ENCODE assay signal across 17 cellular contexts in genomic region chr6:125375013-125375412, GRCh38.
A peak's percentile ranks its signal among the peaks of the same experiment; 100 is the strongest.
DNase-seq lines count a peak whose midpoint lies in the region; ATAC-seq and TF ChIP-seq lines count a peak whose summit lies in the region.
"Had no signal": no experiment of that assay in that cellular context is flagged by ENCODE, and none has a peak within 500 bp of the region (broad histone marks: within the 10 kb centered on the region; RNA-seq: fewer than 3 reads in every experiment).

No MANE protein-coding gene starts in this region.

- 90 to 95% methylated on average over 2 of the region's 2 CpGs for WGBS in gastroesophageal sphincter (ENCODE audit: low coverage in 1 of 2), 2 donors

- no peaks in the 10 kb centered on the region for H3K9me3 Mint-ChIP-seq in endothelial cell (ENCODE audit: unreplicated experiment)
- H3K9me3 Mint-ChIP-seq in osteocyte (ENCODE audit: unreplicated experiment), result no peaks in the 10 kb centered on the region
- H3K9me3 Mint-ChIP-seq in naive thymus-derived CD8-positive, alpha-beta T cell, result no peaks in the 10 kb centered on the region
- H3K9me3 Mint-ChIP-seq: CD4-positive, CD25-positive, alpha-beta regulatory T cell; CD8-positive, alpha-beta T cell; GM23338; H9; HFFc6 had no signal

- no peaks in the 10 kb centered on the region for H3K36me3 ChIP-seq in BLaER1 treated with 17β-estradiol and CSF1 and Interleukin-3, amounts not matched to agents 10 nM and 100 nM
- H3K36me3 ChIP-seq in HEK293 (ENCODE audit: control insufficient read depth in 2 of 2, insufficient read depth in 1 of 2, low read length in 2 of 2) (no peaks in the 10 kb centered on the region), gastroesophageal sphincter (no peaks in the 10 kb centered on the region)

- POLR2A ChIA-PET in HEK293 (lab: Yijun Ruan, JAX), result no interaction called here
- POLR2A ChIA-PET in naive thymus-derived CD8-positive, alpha-beta T cell (lab: Charles Lee), result no interaction called here

- no peaks in the 10 kb centered on the region for H3K27me3 ChIP-seq in BLaER1 treated with 17β-estradiol and CSF1 and Interleukin-3, amounts not matched to agents 10 nM and 100 nM
- no peaks in the 10 kb centered on the region for H3K27me3 ChIP-seq in gastroesophageal sphincter

- ATAC-seq in gastroesophageal sphincter, result no peak
- no peak for ATAC-seq in GM21723 (IDR thresholded peaks at IDR 0.05; ENCODE audit: unreplicated experiment)
- ATAC-seq in naive thymus-derived CD8-positive, alpha-beta T cell, result no peak
- ATAC-seq: CD8-positive, alpha-beta T cell; GM23338; HCT116 had no signal

- H3K27ac Mint-ChIP-seq in endothelial cell (ENCODE audit: unreplicated experiment) (peak overlapping the region; percentile 25), osteocyte (ENCODE audit: unreplicated experiment) (peak overlapping the region; percentile 75)
- H3K27ac Mint-ChIP-seq in naive thymus-derived CD8-positive, alpha-beta T cell, result no peak overlapping the region
- H3K27ac Mint-ChIP-seq: CD4-positive, CD25-positive, alpha-beta regulatory T cell; CD8-positive, alpha-beta T cell; GM23338; H9; HFFc6 had no signal

- peaks cover 0 to 12% (median 0%) of the 10 kb centered on the region in 11 experiments; a peak in 1 of 22 replicates for H3K9me3 ChIP-seq in BLaER1 treated with 17β-estradiol and CSF1 and Interleukin-3, amounts not matched to agents 10 nM and 100 nM (replicated peaks in 1 of 11)
- no peaks in the 10 kb centered on the region for H3K9me3 ChIP-seq in HEK293 (ENCODE audit: control insufficient read depth, insufficient read depth, low read depth, low read length)
- H3K9me3 ChIP-seq in gastroesophageal sphincter, result no peaks in the 10 kb centered on the region
- H3K9me3 ChIP-seq: Caco-2 had no signal

- no peaks in the 10 kb centered on the region for H4K20me1 ChIP-seq in BLaER1 treated with 17β-estradiol and CSF1 and Interleukin-3, amounts not matched to agents 10 nM and 100 nM

- H3K9ac ChIP-seq in BLaER1 treated with 17β-estradiol and CSF1 and Interleukin-3, amounts not matched to agents 10 nM and 100 nM, result no peak overlapping the region

- no peak for DNase-seq in endothelial cell (ENCODE audit: low spot score)
- no peak for DNase-seq in osteocyte (ENCODE audit: extremely low spot score, unreplicated experiment)
- no peak for DNase-seq in naive thymus-derived CD8-positive, alpha-beta T cell
- DNase-seq: Caco-2; CD4-positive, CD25-positive, alpha-beta regulatory T cell; CD8-positive, alpha-beta T cell; DMS153; DND-41; H9; HFFc6 had no signal

- H3K4me2 ChIP-seq in BLaER1 treated with 17β-estradiol and CSF1 and Interleukin-3, amounts not matched to agents 10 nM and 100 nM, result peak overlapping the region in 6 of 11 experiments; percentile 1 to 46 (median 16); a peak in 7 of 22 replicates
- H3K4me2 ChIP-seq: GM23338 had no signal

- H3K4me3 ChIP-seq in BLaER1 treated with 17β-estradiol and CSF1 and Interleukin-3, amounts not matched to agents 10 nM and 100 nM, result no peak overlapping the region
- no peak overlapping the region for H3K4me3 ChIP-seq in HEK293 (ENCODE audit: low read depth, low read length)
- no peak overlapping the region for H3K4me3 ChIP-seq in gastroesophageal sphincter
- H3K4me3 ChIP-seq: GM23338 had no signal

- peaks cover 24 to 44% (median 35%) of the 10 kb centered on the region in 10 experiments for H3K4me1 ChIP-seq in BLaER1 treated with 17β-estradiol and CSF1 and Interleukin-3, amounts not matched to agents 10 nM and 100 nM
- no peaks in the 10 kb centered on the region for H3K4me1 ChIP-seq in HEK293 (ENCODE audit: control insufficient read depth, insufficient read depth, low read length)
- H3K4me1 ChIP-seq in gastroesophageal sphincter, result no peaks in the 10 kb centered on the region
- H3K4me1 ChIP-seq: Caco-2 had no signal

- no peak overlapping the region for H3K27ac ChIP-seq in BLaER1 treated with 17β-estradiol and CSF1 and Interleukin-3, amounts not matched to agents 10 nM and 100 nM
- H3K27ac ChIP-seq in HEK293 (ENCODE audit: extremely low read depth, low read depth, low read length), result no peak overlapping the region
- no peak overlapping the region for H3K27ac ChIP-seq in gastroesophageal sphincter
- H3K27ac ChIP-seq: C4-2B had no signal

- CTCF ChIA-PET in HEK293 (lab: Yijun Ruan, JAX), result no interaction called here

- no peak overlapping the region for H3K4me3 Mint-ChIP-seq in endothelial cell (ENCODE audit: unreplicated experiment)
- H3K4me3 Mint-ChIP-seq in osteocyte (ENCODE audit: unreplicated experiment), result no peak overlapping the region
- no peak overlapping the region for H3K4me3 Mint-ChIP-seq in naive thymus-derived CD8-positive, alpha-beta T cell
- H3K4me3 Mint-ChIP-seq: CD4-positive, CD25-positive, alpha-beta regulatory T cell; CD8-positive, alpha-beta T cell; GM23338; H9; HFFc6 had no signal

- TF ChIP-seq CTCF in HEK293 (tag by site-specific recombination; IDR thresholded peaks at IDR 0.05) (no peak), endothelial cell (IDR thresholded peaks at IDR 0.05; ENCODE audit: unreplicated experiment) (no peak), osteocyte (IDR thresholded peaks at IDR 0.05) (no peak), gastroesophageal sphincter (IDR thresholded peaks at IDR 0.05) (no peak)

- TF ChIP-seq POLR2A in gastroesophageal sphincter (IDR thresholded peaks at IDR 0.05), result no peak

- H3K4me1 Mint-ChIP-seq in endothelial cell (ENCODE audit: unreplicated experiment), result peaks cover 35% of the 10 kb centered on the region
- H3K4me1 Mint-ChIP-seq in osteocyte (ENCODE audit: unreplicated experiment), result peaks cover 63% of the 10 kb centered on the region
- no peaks in the 10 kb centered on the region for H3K4me1 Mint-ChIP-seq in naive thymus-derived CD8-positive, alpha-beta T cell
- H3K4me1 Mint-ChIP-seq: CD4-positive, CD25-positive, alpha-beta regulatory T cell had no signal

- no peak for TF ChIP-seq EP300 in gastroesophageal sphincter (IDR thresholded peaks at IDR 0.05)

- H3K36me3 Mint-ChIP-seq in endothelial cell (ENCODE audit: low read depth, unreplicated experiment), result no peaks in the 10 kb centered on the region
- no peaks in the 10 kb centered on the region for H3K36me3 Mint-ChIP-seq in osteocyte (ENCODE audit: unreplicated experiment)
- no peaks in the 10 kb centered on the region for H3K36me3 Mint-ChIP-seq in naive thymus-derived CD8-positive, alpha-beta T cell
- H3K36me3 Mint-ChIP-seq: CD4-positive, CD25-positive, alpha-beta regulatory T cell; CD8-positive, alpha-beta T cell had no signal

- peaks cover 9% of the 10 kb centered on the region for H3K27me3 Mint-ChIP-seq in endothelial cell (ENCODE audit: unreplicated experiment)
- no peaks in the 10 kb centered on the region for H3K27me3 Mint-ChIP-seq in osteocyte (ENCODE audit: unreplicated experiment)
- H3K27me3 Mint-ChIP-seq in naive thymus-derived CD8-positive, alpha-beta T cell, result peaks cover 17 to 34% (median 26%) of the 10 kb centered on the region in 5 donors

TF ChIP-seq in HEK293, 187 proteins besides CTCF, POLR2A, EP300 and RAD21:
- TF ChIP-seq ZNF366 (tag by site-specific recombination; conservative IDR thresholded peaks at IDR 0.05), result peak; percentile 72
- no peak for TF ChIP-seq GLIS2 (tag by site-specific recombination; IDR thresholded peaks at IDR 0.05)
- no peak for TF ChIP-seq OSR2 (tag by site-specific recombination; IDR thresholded peaks at IDR 0.05)
TF ChIP-seq in HEK293: peak in this region for 1.

Comparison
In these comparisons a context has a peak if more than half of its experiments do, and no peak if none do; other contexts are left out.
1. H3K27ac Mint-ChIP-seq: peak in endothelial cell (single experiment) and osteocyte (single experiment); none in naive thymus-derived CD8-positive, alpha-beta T cell (0 of 10).